Comparison of ENCODE assay signal across 12 cellular contexts in the genomic region with DNA sequence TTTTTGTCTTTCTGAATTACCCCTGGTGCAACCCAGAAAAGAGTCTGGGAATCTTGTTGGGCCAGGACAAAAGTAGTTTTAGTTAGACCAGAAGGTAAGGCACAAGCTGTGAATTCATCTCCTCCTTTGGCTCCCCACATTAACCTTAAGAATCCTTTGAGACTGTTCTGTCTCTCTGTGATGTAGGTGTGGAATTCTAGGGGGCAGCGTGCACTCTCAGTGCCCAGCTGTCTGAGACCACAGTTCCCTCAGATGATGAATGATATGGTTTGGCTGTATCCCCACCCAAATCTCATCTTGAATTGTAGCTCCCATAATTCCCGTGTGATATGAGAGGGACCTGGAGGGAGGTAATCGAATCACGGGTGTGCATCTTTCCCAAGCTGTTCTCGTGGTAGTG. TPM values are rescaled to one million over a fixed set of nuclear protein-coding genes. Genes with fewer than 3 reads are reported as not detected.
A peak's percentile ranks its signal among the peaks of the same experiment; 100 is the strongest.
DNase-seq lines count a peak whose midpoint lies in the region; ATAC-seq and TF ChIP-seq lines count a peak whose summit lies in the region.
"Had no signal": no experiment of that assay in that cellular context is flagged by ENCODE, and none has a peak within 500 bp of the region (broad histone marks: within the 10 kb centered on the region; RNA-seq: fewer than 3 reads in every experiment).

No MANE protein-coding gene starts in this region.

- ATAC-seq in HG03342 (IDR thresholded peaks at IDR 0.05; ENCODE audit: unreplicated experiment): no peak
- no peak for ATAC-seq in HG02642 (IDR thresholded peaks at IDR 0.05; ENCODE audit: poor library complexity, unreplicated experiment)
- ATAC-seq in HG02840 (IDR thresholded peaks at IDR 0.05; ENCODE audit: low FRiP score, unreplicated experiment): no peak

- H3K27me3 Mint-ChIP-seq in chondrocyte (ENCODE audit: low read depth) (no peaks in the 10 kb centered on the region), neural progenitor cell (ENCODE audit: insufficient read depth, low read depth) (no peaks in the 10 kb centered on the region)

- no peaks in the 10 kb centered on the region for H3K9me3 ChIP-seq in neural progenitor cell (ENCODE audit: low read depth)
- H3K9me3 ChIP-seq: neutrophil had no signal

- H4K20me1 ChIP-seq in neural progenitor cell (ENCODE audit: low read depth): no peaks in the 10 kb centered on the region

- no peaks in the 10 kb centered on the region for H3K27me3 ChIP-seq in GM06990 (replicated peaks; ENCODE audit: control insufficient read depth, insufficient read depth, low read length)
- H3K27me3 ChIP-seq in neural progenitor cell: no peaks in the 10 kb centered on the region
- H3K27me3 ChIP-seq: neutrophil had no signal

- peaks cover 31% of the 10 kb centered on the region for H3K79me2 ChIP-seq in neural progenitor cell (ENCODE audit: low read depth)

- H3K4me3 ChIP-seq in GM06990 (replicated peaks; ENCODE audit: low read depth, low read length) (peak overlapping the region; percentile 87), neural progenitor cell (peak overlapping the region; percentile 96)

- H3K36me3 Mint-ChIP-seq in chondrocyte (ENCODE audit: low read depth): peaks cover 5% of the 10 kb centered on the region
- H3K36me3 Mint-ChIP-seq in neural progenitor cell: peaks cover 26% of the 10 kb centered on the region

- peaks cover 5% of the 10 kb centered on the region for H3K9me3 Mint-ChIP-seq in chondrocyte (ENCODE audit: low read depth)
- peaks cover 33% of the 10 kb centered on the region for H3K9me3 Mint-ChIP-seq in neural progenitor cell

- H3K9ac ChIP-seq in neural progenitor cell: no peak overlapping the region

- peak overlapping the region; percentile 89 for H3K4me2 ChIP-seq in neural progenitor cell

- peaks cover 15% of the 10 kb centered on the region for H3K4me1 ChIP-seq in neural progenitor cell

- H3K27ac ChIP-seq in neural progenitor cell: no peak overlapping the region
- H3K27ac ChIP-seq: neutrophil had no signal

- no peak overlapping the region for H2AFZ ChIP-seq in neural progenitor cell (replicated peaks)

- H3K4me3 Mint-ChIP-seq in chondrocyte (ENCODE audit: unreplicated experiment) (peak overlapping the region; percentile 25), neural progenitor cell (peak overlapping the region; percentile 99)

- peaks cover 29% of the 10 kb centered on the region for H3K4me1 Mint-ChIP-seq in chondrocyte (ENCODE audit: low read depth)
- H3K4me1 Mint-ChIP-seq in neural progenitor cell: peaks cover 10% of the 10 kb centered on the region

- H3F3A ChIP-seq in neural progenitor cell (ENCODE audit: low read depth): peaks cover 9% of the 10 kb centered on the region

- H3K27ac Mint-ChIP-seq in chondrocyte (ENCODE audit: unreplicated experiment) (no peak overlapping the region), neural progenitor cell (no peak overlapping the region)

- TF ChIP-seq CTCF in GM06990 (IDR thresholded peaks at IDR 0.05; ENCODE audit: insufficient read depth, low read length, poor library complexity, severe bottlenecking): no peak
- TF ChIP-seq CTCF in chondrocyte (IDR thresholded peaks at IDR 0.05): no peak
- peak; percentile 15 for TF ChIP-seq CTCF in neural progenitor cell (IDR thresholded peaks at IDR 0.05)

- no peaks in the 10 kb centered on the region for H3K36me3 ChIP-seq in GM06990 (ENCODE audit: control insufficient read depth, insufficient read depth, low read length)
- H3K36me3 ChIP-seq in neural progenitor cell: no peaks in the 10 kb centered on the region
- H3K36me3 ChIP-seq: neutrophil had no signal

- no peak for DNase-seq in GM06990 (ENCODE audit: extremely low read depth, insufficient read length)
- peak; percentile 31 for DNase-seq in NAMALWA (ENCODE audit: low spot score)
- DNase-seq in chondrocyte (ENCODE audit: low spot score): no peak
- DNase-seq in neural progenitor cell (ENCODE audit: low spot score): no peak
- no peak for DNase-seq in stimulated activated CD4-positive, alpha-beta T cell treated with anti-CD3 and anti-CD28 coated beads, Interleukin-4, amount 100 ng/mL, for 4 hours
- DNase-seq: aorta, NCI-H2171 had no signal

RNA-seq across cellular contexts. Expression of a gene that starts 43.9 kb away (rescaled TPM):
- total RNA-seq in chondrocyte (6.8 to 10.8 TPM (median 8.1 TPM) in 3 replicates), neural progenitor cell (ENCODE audit: low replicate concordance) (16.1 and 19.9 TPM in 2 replicates)
- total RNA-seq: G401 had no signal

RNA-seq across cellular contexts. Expression of a gene that starts 44.8 kb away (rescaled TPM):
- total RNA-seq in chondrocyte: 3.3 to 5.0 TPM (median 3.4 TPM) in 3 replicates
- total RNA-seq in neural progenitor cell (ENCODE audit: low replicate concordance): 14.4 and 21.0 TPM in 2 replicates
